In the genomic region with DNA sequence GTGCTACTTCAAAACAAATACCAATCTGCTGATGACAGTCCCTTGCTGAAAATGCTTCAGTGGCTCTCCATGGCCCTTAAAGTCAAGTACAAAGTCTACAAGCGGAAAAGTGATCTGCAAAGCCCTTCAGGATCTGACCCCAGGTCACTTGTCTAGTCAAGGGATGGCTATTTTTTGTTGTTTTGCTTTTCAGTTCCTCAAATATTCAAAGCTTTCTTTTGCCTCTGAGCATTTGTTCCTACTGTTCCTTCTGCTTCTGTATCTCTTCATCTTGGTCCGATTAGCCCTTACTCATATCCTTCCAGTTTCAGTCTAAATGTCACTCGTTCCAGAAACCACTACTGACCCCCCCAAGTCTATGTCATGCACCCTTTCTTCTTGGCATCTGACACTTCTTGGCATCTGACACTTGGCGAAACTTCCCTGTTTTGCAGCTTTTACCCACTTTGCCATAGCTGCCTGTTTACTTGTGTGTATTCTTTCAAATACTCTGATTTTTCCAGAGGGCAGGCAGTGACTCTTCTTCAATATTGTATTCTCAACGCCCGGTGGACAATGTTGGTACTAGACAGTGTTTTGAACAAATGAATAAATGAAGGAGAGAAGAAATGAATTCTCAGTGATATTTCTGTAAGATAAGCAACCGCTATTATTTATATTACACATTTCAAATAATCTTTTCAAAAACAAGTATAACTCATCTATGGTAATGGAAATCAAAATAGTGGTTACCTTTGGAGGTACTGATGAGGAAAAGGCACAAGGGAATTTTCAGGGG, we compare ENCODE assay signal across 1 cellular context.
TF ChIP-seq lines count a peak whose summit lies in the region.

No MANE protein-coding gene starts in this region.

TF ChIP-seq in GM23338, 12 proteins besides CTCF, POLR2A, EP300 and RAD21 (continued from another document):
- TF ChIP-seq, protein P1, sequence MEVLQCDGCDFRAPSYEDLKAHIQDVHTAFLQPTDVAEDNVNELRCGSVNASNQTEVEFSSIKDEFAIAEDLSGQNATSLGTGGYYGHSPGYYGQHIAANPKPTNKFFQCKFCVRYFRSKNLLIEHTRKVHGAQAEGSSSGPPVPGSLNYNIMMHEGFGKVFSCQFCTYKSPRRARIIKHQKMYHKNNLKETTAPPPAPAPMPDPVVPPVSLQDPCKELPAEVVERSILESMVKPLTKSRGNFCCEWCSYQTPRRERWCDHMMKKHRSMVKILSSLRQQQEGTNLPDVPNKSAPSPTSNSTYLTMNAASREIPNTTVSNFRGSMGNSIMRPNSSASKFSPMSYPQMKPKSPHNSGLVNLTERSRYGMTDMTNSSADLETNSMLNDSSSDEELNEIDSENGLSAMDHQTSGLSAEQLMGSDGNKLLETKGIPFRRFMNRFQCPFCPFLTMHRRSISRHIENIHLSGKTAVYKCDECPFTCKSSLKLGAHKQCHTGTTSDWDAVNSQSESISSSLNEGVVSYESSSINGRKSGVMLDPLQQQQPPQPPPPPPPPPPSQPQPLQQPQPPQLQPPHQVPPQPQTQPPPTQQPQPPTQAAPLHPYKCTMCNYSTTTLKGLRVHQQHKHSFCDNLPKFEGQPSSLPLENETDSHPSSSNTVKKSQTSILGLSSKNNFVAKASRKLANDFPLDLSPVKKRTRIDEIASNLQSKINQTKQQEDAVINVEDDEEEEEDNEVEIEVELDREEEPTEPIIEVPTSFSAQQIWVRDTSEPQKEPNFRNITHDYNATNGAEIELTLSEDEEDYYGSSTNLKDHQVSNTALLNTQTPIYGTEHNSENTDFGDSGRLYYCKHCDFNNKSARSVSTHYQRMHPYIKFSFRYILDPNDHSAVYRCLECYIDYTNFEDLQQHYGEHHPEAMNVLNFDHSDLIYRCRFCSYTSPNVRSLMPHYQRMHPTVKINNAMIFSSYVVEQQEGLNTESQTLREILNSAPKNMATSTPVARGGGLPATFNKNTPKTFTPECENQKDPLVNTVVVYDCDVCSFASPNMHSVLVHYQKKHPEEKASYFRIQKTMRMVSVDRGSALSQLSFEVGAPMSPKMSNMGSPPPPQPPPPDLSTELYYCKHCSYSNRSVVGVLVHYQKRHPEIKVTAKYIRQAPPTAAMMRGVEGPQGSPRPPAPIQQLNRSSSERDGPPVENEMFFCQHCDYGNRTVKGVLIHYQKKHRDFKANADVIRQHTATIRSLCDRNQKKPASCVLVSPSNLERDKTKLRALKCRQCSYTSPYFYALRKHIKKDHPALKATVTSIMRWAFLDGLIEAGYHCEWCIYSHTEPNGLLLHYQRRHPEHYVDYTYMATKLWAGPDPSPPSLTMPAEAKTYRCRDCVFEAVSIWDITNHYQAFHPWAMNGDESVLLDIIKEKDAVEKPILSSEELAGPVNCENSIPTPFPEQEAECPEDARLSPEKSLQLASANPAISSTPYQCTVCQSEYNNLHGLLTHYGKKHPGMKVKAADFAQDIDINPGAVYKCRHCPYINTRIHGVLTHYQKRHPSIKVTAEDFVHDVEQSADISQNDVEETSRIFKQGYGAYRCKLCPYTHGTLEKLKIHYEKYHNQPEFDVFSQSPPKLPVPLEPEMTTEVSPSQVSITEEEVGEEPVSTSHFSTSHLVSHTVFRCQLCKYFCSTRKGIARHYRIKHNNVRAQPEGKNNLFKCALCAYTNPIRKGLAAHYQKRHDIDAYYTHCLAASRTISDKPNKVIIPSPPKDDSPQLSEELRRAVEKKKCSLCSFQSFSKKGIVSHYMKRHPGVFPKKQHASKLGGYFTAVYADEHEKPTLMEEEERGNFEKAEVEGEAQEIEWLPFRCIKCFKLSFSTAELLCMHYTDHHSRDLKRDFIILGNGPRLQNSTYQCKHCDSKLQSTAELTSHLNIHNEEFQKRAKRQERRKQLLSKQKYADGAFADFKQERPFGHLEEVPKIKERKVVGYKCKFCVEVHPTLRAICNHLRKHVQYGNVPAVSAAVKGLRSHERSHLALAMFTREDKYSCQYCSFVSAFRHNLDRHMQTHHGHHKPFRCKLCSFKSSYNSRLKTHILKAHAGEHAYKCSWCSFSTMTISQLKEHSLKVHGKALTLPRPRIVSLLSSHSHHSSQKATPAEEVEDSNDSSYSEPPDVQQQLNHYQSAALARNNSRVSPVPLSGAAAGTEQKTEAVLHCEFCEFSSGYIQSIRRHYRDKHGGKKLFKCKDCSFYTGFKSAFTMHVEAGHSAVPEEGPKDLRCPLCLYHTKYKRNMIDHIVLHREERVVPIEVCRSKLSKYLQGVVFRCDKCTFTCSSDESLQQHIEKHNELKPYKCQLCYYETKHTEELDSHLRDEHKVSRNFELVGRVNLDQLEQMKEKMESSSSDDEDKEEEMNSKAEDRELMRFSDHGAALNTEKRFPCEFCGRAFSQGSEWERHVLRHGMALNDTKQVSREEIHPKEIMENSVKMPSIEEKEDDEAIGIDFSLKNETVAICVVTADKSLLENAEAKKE (CRISPR knock-in tag; IDR thresholded peaks at IDR 0.05), result no peak
- TF ChIP-seq EZH2 (IDR thresholded peaks at IDR 0.05; ENCODE audit: low read depth, unreplicated experiment), result no peak
- TF ChIP-seq, protein P2, sequence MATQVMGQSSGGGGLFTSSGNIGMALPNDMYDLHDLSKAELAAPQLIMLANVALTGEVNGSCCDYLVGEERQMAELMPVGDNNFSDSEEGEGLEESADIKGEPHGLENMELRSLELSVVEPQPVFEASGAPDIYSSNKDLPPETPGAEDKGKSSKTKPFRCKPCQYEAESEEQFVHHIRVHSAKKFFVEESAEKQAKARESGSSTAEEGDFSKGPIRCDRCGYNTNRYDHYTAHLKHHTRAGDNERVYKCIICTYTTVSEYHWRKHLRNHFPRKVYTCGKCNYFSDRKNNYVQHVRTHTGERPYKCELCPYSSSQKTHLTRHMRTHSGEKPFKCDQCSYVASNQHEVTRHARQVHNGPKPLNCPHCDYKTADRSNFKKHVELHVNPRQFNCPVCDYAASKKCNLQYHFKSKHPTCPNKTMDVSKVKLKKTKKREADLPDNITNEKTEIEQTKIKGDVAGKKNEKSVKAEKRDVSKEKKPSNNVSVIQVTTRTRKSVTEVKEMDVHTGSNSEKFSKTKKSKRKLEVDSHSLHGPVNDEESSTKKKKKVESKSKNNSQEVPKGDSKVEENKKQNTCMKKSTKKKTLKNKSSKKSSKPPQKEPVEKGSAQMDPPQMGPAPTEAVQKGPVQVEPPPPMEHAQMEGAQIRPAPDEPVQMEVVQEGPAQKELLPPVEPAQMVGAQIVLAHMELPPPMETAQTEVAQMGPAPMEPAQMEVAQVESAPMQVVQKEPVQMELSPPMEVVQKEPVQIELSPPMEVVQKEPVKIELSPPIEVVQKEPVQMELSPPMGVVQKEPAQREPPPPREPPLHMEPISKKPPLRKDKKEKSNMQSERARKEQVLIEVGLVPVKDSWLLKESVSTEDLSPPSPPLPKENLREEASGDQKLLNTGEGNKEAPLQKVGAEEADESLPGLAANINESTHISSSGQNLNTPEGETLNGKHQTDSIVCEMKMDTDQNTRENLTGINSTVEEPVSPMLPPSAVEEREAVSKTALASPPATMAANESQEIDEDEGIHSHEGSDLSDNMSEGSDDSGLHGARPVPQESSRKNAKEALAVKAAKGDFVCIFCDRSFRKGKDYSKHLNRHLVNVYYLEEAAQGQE (IDR thresholded peaks at IDR 0.05; ENCODE audit: unreplicated experiment), result no peak
- TF ChIP-seq EZH2phosphoT487 (IDR thresholded peaks at IDR 0.05; ENCODE audit: unreplicated experiment), result no peak
- no peak for TF ChIP-seq CREB1 (CRISPR knock-in tag; IDR thresholded peaks at IDR 0.05; ENCODE audit: low read depth)
- no peak for TF ChIP-seq ZNF331 (CRISPR knock-in tag; IDR thresholded peaks at IDR 0.05; ENCODE audit: low read depth)
- TF ChIP-seq STAT1 (IDR thresholded peaks at IDR 0.05; ENCODE audit: unreplicated experiment), result no peak
- TF ChIP-seq POLR2AphosphoS5 (IDR thresholded peaks at IDR 0.05; ENCODE audit: low read depth), result no peak
- TF ChIP-seq ZNF114 (CRISPR knock-in tag; IDR thresholded peaks at IDR 0.05), result no peak
- TF ChIP-seq JUNB (IDR thresholded peaks at IDR 0.05; ENCODE audit: unreplicated experiment), result no peak
- TF ChIP-seq, protein P3, sequence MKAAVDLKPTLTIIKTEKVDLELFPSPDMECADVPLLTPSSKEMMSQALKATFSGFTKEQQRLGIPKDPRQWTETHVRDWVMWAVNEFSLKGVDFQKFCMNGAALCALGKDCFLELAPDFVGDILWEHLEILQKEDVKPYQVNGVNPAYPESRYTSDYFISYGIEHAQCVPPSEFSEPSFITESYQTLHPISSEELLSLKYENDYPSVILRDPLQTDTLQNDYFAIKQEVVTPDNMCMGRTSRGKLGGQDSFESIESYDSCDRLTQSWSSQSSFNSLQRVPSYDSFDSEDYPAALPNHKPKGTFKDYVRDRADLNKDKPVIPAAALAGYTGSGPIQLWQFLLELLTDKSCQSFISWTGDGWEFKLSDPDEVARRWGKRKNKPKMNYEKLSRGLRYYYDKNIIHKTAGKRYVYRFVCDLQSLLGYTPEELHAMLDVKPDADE (IDR thresholded peaks at IDR 0.05), result no peak
